In genomic region chr7:92735707-92736106, GRCh38 we compare ENCODE assay signal across 1 cellular context.
TF ChIP-seq lines count a peak whose summit lies in the region.

No MANE protein-coding gene starts in this region.

TF ChIP-seq in SK-N-SH treated with all-trans-retinoic acid at 6 μM for 48 hours, 23 proteins besides CTCF, POLR2A, EP300 and RAD21 (continued from another document):
- no peak for TF ChIP-seq TSHZ2 (CRISPR knock-in tag; IDR thresholded peaks at IDR 0.05)
- no peak for TF ChIP-seq CSDC2 (CRISPR knock-in tag; IDR thresholded peaks at IDR 0.05)
- no peak for TF ChIP-seq PATZ1 (CRISPR knock-in tag; IDR thresholded peaks at IDR 0.05; ENCODE audit: borderline replicate concordance)
- TF ChIP-seq RARB (CRISPR knock-in tag; IDR thresholded peaks at IDR 0.05), result no peak
- TF ChIP-seq ESRRG (CRISPR knock-in tag; IDR thresholded peaks at IDR 0.05), result no peak
- no peak for TF ChIP-seq BACH2 (CRISPR knock-in tag; IDR thresholded peaks at IDR 0.05; ENCODE audit: borderline replicate concordance)
- no peak for TF ChIP-seq CSRNP3 (CRISPR knock-in tag; IDR thresholded peaks at IDR 0.05)
- TF ChIP-seq ZC3H10 (CRISPR knock-in tag; IDR thresholded peaks at IDR 0.05), result no peak
- no peak for TF ChIP-seq OSR1 (CRISPR knock-in tag; IDR thresholded peaks at IDR 0.05)
- TF ChIP-seq TCF4 (CRISPR knock-in tag; IDR thresholded peaks at IDR 0.05; ENCODE audit: borderline replicate concordance), result no peak
- no peak for TF ChIP-seq ARNTL (CRISPR knock-in tag; IDR thresholded peaks at IDR 0.05; ENCODE audit: borderline replicate concordance, low read depth)
- TF ChIP-seq ISL1 (CRISPR knock-in tag; IDR thresholded peaks at IDR 0.05), result no peak
- TF ChIP-seq SNAI2 (CRISPR knock-in tag; IDR thresholded peaks at IDR 0.05), result no peak
- TF ChIP-seq ZNF8 (CRISPR knock-in tag; IDR thresholded peaks at IDR 0.05), result no peak
